30 cellular contexts compared by ENCODE assay signal in genomic region chr6:10362300-10362699, GRCh38. TPM values are rescaled to one million over a fixed set of nuclear protein-coding genes. Genes with fewer than 3 reads are reported as not detected.
"Had no signal": no experiment of that assay in that cellular context is flagged by ENCODE, and none has a peak within 500 bp of the region (broad histone marks: within the 10 kb centered on the region; RNA-seq: fewer than 3 reads in every experiment).

No MANE protein-coding gene starts in this region.

- H3K27ac ChIP-seq: neutrophil, ovary, parathyroid adenoma, psoas muscle, spleen, suprapubic skin, testis, tibial artery, transverse colon, upper lobe of right lung, uterus had no signal

- H3K79me2 ChIP-seq: parathyroid adenoma had no signal

- H2AFZ ChIP-seq: parathyroid adenoma had no signal

- H3K4me2 ChIP-seq: smooth muscle cell had no signal

- H3K4me1 ChIP-seq: parathyroid adenoma, psoas muscle, spleen, suprapubic skin, testis, tibial artery, transverse colon, upper lobe of right lung, uterus had no signal

- ATAC-seq: naive thymus-derived CD8-positive, alpha-beta T cell; natural killer cell treated with Interleukin-12 subunit alpha and Interleukin-12 subunit beta and Interleukin-15 and Interleukin-18, amount 100 ng/mL, for 72 hours; psoas muscle; right cardiac atrium; sciatic nerve; stimulated activated effector memory CD8-positive, alpha-beta T cell treated with anti-CD3 and anti-CD28 coated beads, Interleukin-12 subunit alpha, Interleukin-12 subunit beta, amount 100 ng/mL, for 72 hours; stimulated activated naive CD8-positive, alpha-beta T cell treated with anti-CD3 and anti-CD28 coated beads, Interleukin-15, amount 100 ng/mL, for 72 hours; stimulated activated naive CD8-positive, alpha-beta T cell treated with anti-CD3 and anti-CD28 coated beads, Interleukin-15, Interleukin-2, amounts not matched to agents 100 U/mL and 50 U/mL, for 24 hours; upper lobe of right lung had no signal

- H3K9me3 ChIP-seq: neutrophil, ovary, psoas muscle, suprapubic skin, testis, tibial artery, transverse colon, upper lobe of right lung, uterus had no signal

- H3K27me3 ChIP-seq: neutrophil, ovary, suprapubic skin, testis, transverse colon, uterus had no signal

- H3K9ac ChIP-seq: parathyroid adenoma had no signal

- H3K4me3 ChIP-seq: ovary, psoas muscle, skin epidermis, smooth muscle cell, spleen, suprapubic skin, testis, tibial artery, transverse colon, upper lobe of right lung, uterus had no signal

- H3K36me3 ChIP-seq: neutrophil, ovary, spleen, suprapubic skin, tibial artery, transverse colon, upper lobe of right lung, uterus had no signal

- DNase-seq: naive B cell; naive thymus-derived CD8-positive, alpha-beta T cell; nephron progenitor cell; nucleus accumbens; ovary; posterior cingulate gyrus; psoas muscle; right cardiac atrium; spleen; stimulated activated CD4-positive, alpha-beta T cell treated with anti-CD3 and anti-CD28 coated beads, Interleukin-12 subunit alpha, Interleukin-12 subunit beta, amount 100 ng/mL, for 4 hours; stimulated activated CD4-positive, alpha-beta T cell treated with anti-CD3 and anti-CD28 coated beads, Interleukin-1b, Interleukin-23, amount 100 ng/mL, for 48 hours; stimulated activated CD4-positive, alpha-beta T cell treated with anti-CD3 and anti-CD28 coated beads, Interleukin-2, amount 100 ng/mL, for 48 hours; stimulated activated CD4-positive, alpha-beta T cell treated with anti-CD3 and anti-CD28 coated beads, Interleukin-4, amount 100 ng/mL, for 24 hours; stimulated activated naive CD4-positive, alpha-beta T cell; stimulated activated naive CD8-positive, alpha-beta T cell treated with anti-CD3 and anti-CD28 coated beads, Interleukin-15, amount 100 ng/mL, for 72 hours; stimulated activated naive CD8-positive, alpha-beta T cell treated with anti-CD3 and anti-CD28 coated beads, Interleukin-15, Interleukin-2, amounts not matched to agents 100 U/mL and 50 U/mL, for 24 hours; substantia nigra; testis; tibial artery; transverse colon; upper lobe of right lung; uterus had no signal

RNA-seq across cellular contexts. Expression of gene TFAP2A, which starts 52.6 kb away (rescaled TPM):
- total RNA-seq: naive thymus-derived CD8-positive, alpha-beta T cell; transverse colon had no signal
- polyA plus RNA-seq: naive thymus-derived CD8-positive, alpha-beta T cell had no signal
